ENCODE assay signal across 28 cellular contexts in genomic region chr1:168686666-168687065, GRCh38. TPM values are rescaled to one million over a fixed set of nuclear protein-coding genes. Genes with fewer than 3 reads are reported as not detected.
"Had no signal": no experiment of that assay in that cellular context is flagged by ENCODE, and none has a peak within 500 bp of the region (broad histone marks: within the 10 kb centered on the region; RNA-seq: fewer than 3 reads in every experiment).

No MANE protein-coding gene starts in this region.

- H3K27ac ChIP-seq: ascending aorta, brain microvascular endothelial cell, coronary artery, gastroesophageal sphincter, neutrophil, suprapubic skin, tibial artery, VCaP had no signal

- H3K27ac Mint-ChIP-seq: activated naive CD4-positive, alpha-beta T cell treated with anti-CD3 and anti-CD28 coated beads for 36 hours; activated naive CD8-positive, alpha-beta T cell treated with anti-CD3 and anti-CD28 coated beads for 36 hours; immature natural killer cell; nephron progenitor cell; progenitor cell of endocrine pancreas; T-helper 1 cell treated with Interleukin-12 subunit alpha and Interleukin-12 subunit beta and Interleukin-4 antibody, amounts not matched to agents 30 μg/mL and 1 μg/mL, for 36 hours had no signal

- H3K27me3 Mint-ChIP-seq: activated naive CD8-positive, alpha-beta T cell treated with anti-CD3 and anti-CD28 coated beads for 36 hours; progenitor cell of endocrine pancreas had no signal

- H3K9me3 ChIP-seq: ascending aorta, gastroesophageal sphincter, neutrophil, suprapubic skin, tibial artery had no signal

- H3K4me1 ChIP-seq: ascending aorta, suprapubic skin, tibial artery had no signal

- DNase-seq: activated CD4-positive, alpha-beta T cell treated with anti-CD3 and anti-CD28 coated beads for 4 hours; activated CD4-positive, alpha-beta T cell treated with anti-CD3 and anti-CD28 coated beads, Interleukin-2, amount 50 U/mL, for 4 hours; activated CD8-positive, alpha-beta memory T cell treated with anti-CD3 and anti-CD28 coated beads for 24 hours; activated effector memory CD4-positive, alpha-beta T cell treated with Interleukin-2 at 50 U/mL for 16 hours; activated naive CD4-positive, alpha-beta T cell treated with anti-CD3 and anti-CD28 coated beads for 36 hours; activated naive CD8-positive, alpha-beta T cell treated with anti-CD3 and anti-CD28 coated beads for 36 hours; brain microvascular endothelial cell; head of caudate nucleus; hypothalamus; immature natural killer cell; left ventricle myocardium superior; nephron progenitor cell; stimulated activated CD4-positive, alpha-beta T cell treated with anti-CD3 and anti-CD28 coated beads, Interleukin-15, amount 100 ng/mL, for 24 hours; stimulated activated CD4-positive, alpha-beta T cell treated with anti-CD3 and anti-CD28 coated beads, Interleukin-2, amount 100 ng/mL, for 24 hours; stimulated activated naive CD4-positive, alpha-beta T cell; T-helper 9 cell; tibial artery had no signal

- H3K4me3 Mint-ChIP-seq: activated naive CD4-positive, alpha-beta T cell treated with anti-CD3 and anti-CD28 coated beads for 36 hours; activated naive CD8-positive, alpha-beta T cell treated with anti-CD3 and anti-CD28 coated beads for 36 hours; immature natural killer cell; nephron progenitor cell; T-helper 1 cell treated with Interleukin-12 subunit alpha and Interleukin-12 subunit beta and Interleukin-4 antibody, amounts not matched to agents 30 μg/mL and 1 μg/mL, for 36 hours had no signal

- ATAC-seq: gastroesophageal sphincter, left ventricle myocardium superior had no signal

- H3K9me3 Mint-ChIP-seq: activated naive CD4-positive, alpha-beta T cell treated with anti-CD3 and anti-CD28 coated beads for 36 hours had no signal

- H3K4me3 ChIP-seq: ascending aorta, coronary artery, gastroesophageal sphincter, suprapubic skin, tibial artery had no signal

- H3K36me3 ChIP-seq: ascending aorta, brain microvascular endothelial cell, gastroesophageal sphincter, neutrophil, suprapubic skin, tibial artery had no signal

- H3K27me3 ChIP-seq: ascending aorta, brain microvascular endothelial cell, gastroesophageal sphincter, neutrophil, suprapubic skin, tibial artery had no signal

- H3K4me1 Mint-ChIP-seq: activated naive CD8-positive, alpha-beta T cell treated with anti-CD3 and anti-CD28 coated beads for 36 hours; immature natural killer cell had no signal

- FAIRE-seq: endothelial cell of umbilical vein, TTC549 had no signal

RNA-seq across cellular contexts. Expression of gene DPT, which starts 42.3 kb away (rescaled TPM):
- total RNA-seq: activated naive CD4-positive, alpha-beta T cell treated with anti-CD3 and anti-CD28 coated beads for 36 hours; activated naive CD8-positive, alpha-beta T cell treated with anti-CD3 and anti-CD28 coated beads for 36 hours; endothelial cell of umbilical vein; lung microvascular endothelial cell; progenitor cell of endocrine pancreas had no signal
- polyA plus RNA-seq: endothelial cell of umbilical vein, immature natural killer cell had no signal
